In the genomic region with DNA sequence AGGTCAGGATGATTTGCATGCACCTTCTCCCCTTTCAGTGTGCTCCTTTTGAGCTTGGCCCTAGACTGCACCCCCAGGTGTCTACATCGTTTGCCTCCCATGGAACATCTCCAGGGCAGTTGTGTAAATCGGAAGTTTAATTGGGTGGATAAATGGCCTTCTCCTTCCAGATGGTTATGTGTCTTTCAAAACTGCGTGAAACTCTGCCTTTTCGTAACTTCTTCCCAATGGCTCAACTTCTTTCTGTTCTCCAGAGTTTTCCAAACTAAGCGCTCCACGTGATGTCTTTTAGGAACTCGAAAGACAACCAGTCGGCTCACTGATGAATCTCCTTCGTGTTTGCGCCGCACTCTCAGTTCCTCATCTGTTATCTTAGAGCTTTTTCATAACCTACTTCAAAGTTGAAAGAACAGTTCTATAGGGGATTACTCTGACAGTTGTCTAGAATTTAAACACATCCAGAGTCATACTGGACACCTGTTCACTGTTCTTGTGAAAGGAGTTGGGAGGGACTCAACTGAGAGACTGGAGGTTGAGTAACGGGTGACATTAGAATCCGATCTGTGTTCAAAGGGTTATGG, we compare ENCODE assay signal across 9 cellular contexts. TPM values are rescaled to one million over a fixed set of nuclear protein-coding genes. Genes with fewer than 3 reads are reported as not detected.
DNase-seq lines count a peak whose midpoint lies in the region; ATAC-seq and TF ChIP-seq lines count a peak whose summit lies in the region.
"Had no signal": no experiment of that assay in that cellular context is flagged by ENCODE, and none has a peak within 500 bp of the region (broad histone marks: within the 10 kb centered on the region; RNA-seq: fewer than 3 reads in every experiment).

No MANE protein-coding gene starts in this region.

- H3F3A ChIP-seq in PC-9 (ENCODE audit: insufficient read depth, low read depth) (no peaks in the 10 kb centered on the region), smooth muscle cell (ENCODE audit: low read depth) (no peaks in the 10 kb centered on the region)

- H3K4me1 ChIP-seq in PC-9 (replicated peaks; ENCODE audit: insufficient read depth) (no peaks in the 10 kb centered on the region), hepatocyte (ENCODE audit: insufficient read depth) (peaks cover 5% of the 10 kb centered on the region), smooth muscle cell (ENCODE audit: low read depth) (peaks cover 5% of the 10 kb centered on the region)

- H3K4me2 ChIP-seq in PC-9 (peak overlapping the region; percentile 47; the same call in 1 of the 2 replicates), hepatocyte (peak overlapping the region; percentile 99), smooth muscle cell (peak overlapping the region; percentile 91)

- H3K4me3 Mint-ChIP-seq in T-helper 2 cell treated with Interferon-gamma antibody and Interleukin-4, amounts not matched to agents 5 μg/mL and 100 μg/mL, for 36 hours: peak overlapping the region; percentile 65

- POLR2A ChIA-PET in PC-9 (lab: Charles Lee; ENCODE audit: unreplicated experiment): no interaction called here

- H3K9me3 Mint-ChIP-seq in T-helper 2 cell treated with Interferon-gamma antibody and Interleukin-4, amounts not matched to agents 5 μg/mL and 100 μg/mL, for 36 hours: no peaks in the 10 kb centered on the region

- no peaks in the 10 kb centered on the region for H3K9me3 ChIP-seq in PC-9 (ENCODE audit: insufficient read depth, low read depth)
- no peaks in the 10 kb centered on the region for H3K9me3 ChIP-seq in hepatocyte (ENCODE audit: low read depth)
- H3K9me3 ChIP-seq in smooth muscle cell (replicated peaks; ENCODE audit: low read depth): no peaks in the 10 kb centered on the region

- H3K36me3 ChIP-seq in PC-9 (ENCODE audit: low read depth) (no peaks in the 10 kb centered on the region), hepatocyte (replicated peaks; ENCODE audit: insufficient read depth, low read depth) (no peaks in the 10 kb centered on the region), smooth muscle cell (ENCODE audit: low read depth) (no peaks in the 10 kb centered on the region)

- WGBS in hepatocyte (ENCODE audit: low lambda C conversion rate, missing lambda C conversion rate): 34% methylated on average over 13 of the region's 13 CpGs
- WGBS in smooth muscle cell (ENCODE audit: low lambda C conversion rate): 46% methylated on average over 13 of the region's 13 CpGs

- intact Hi-C loops in PC-9 (cut with micrococcal nuclease; ENCODE audit: unreplicated experiment): no loop called here

- TF ChIP-seq CTCF in PC-9 (conservative IDR thresholded peaks at IDR 0.05) (no peak), hepatocyte (IDR thresholded peaks at IDR 0.05; ENCODE audit: poor library complexity) (no peak), smooth muscle cell (IDR thresholded peaks at IDR 0.05; ENCODE audit: borderline replicate concordance, insufficient read depth, poor library complexity, severe bottlenecking) (no peak)

- H3K27ac ChIP-seq in PC-9: no peak overlapping the region
- H3K27ac ChIP-seq in hepatocyte: peak overlapping the region; percentile 47
- H3K27ac ChIP-seq in smooth muscle cell (ENCODE audit: low read depth): no peak overlapping the region

- H3K27me3 Mint-ChIP-seq in T-helper 2 cell treated with Interferon-gamma antibody and Interleukin-4, amounts not matched to agents 5 μg/mL and 100 μg/mL, for 36 hours (ENCODE audit: low read depth): peaks cover 47% of the 10 kb centered on the region

- H3K4me1 Mint-ChIP-seq in T-helper 2 cell treated with Interferon-gamma antibody and Interleukin-4, amounts not matched to agents 5 μg/mL and 100 μg/mL, for 36 hours (ENCODE audit: low read depth): peaks cover 7% of the 10 kb centered on the region

- no peak overlapping the region for H2AFZ ChIP-seq in PC-9
- peak overlapping the region; percentile 92 for H2AFZ ChIP-seq in hepatocyte
- peak overlapping the region; percentile 97 for H2AFZ ChIP-seq in smooth muscle cell (ENCODE audit: low read depth)

- H3K4me3 ChIP-seq in PC-9 (no peak overlapping the region), hepatocyte (peak overlapping the region; percentile 89), smooth muscle cell (peak overlapping the region; percentile 78)

- no peak for DNase-seq in T-helper 2 cell treated with Interferon-gamma antibody and Interleukin-4, amounts not matched to agents 5 μg/mL and 100 μg/mL, for 36 hours (ENCODE audit: low spot score)
- DNase-seq in T-helper 2 cell (no peak), PC-9 (no peak), hepatocyte (ENCODE audit: low spot score) (no peak), smooth muscle cell (lab: John Stamatoyannopoulos, UW; ENCODE audit: unreplicated experiment) (no peak), NCI-H510A (lab: John Stamatoyannopoulos, UW) (no peak)
- DNase-seq in stimulated activated CD4-positive, alpha-beta T cell treated with anti-CD3 and anti-CD28 coated beads, Interleukin-12 subunit alpha, Interleukin-12 subunit beta, amount 100 ng/mL, for 4 hours: no peak
- DNase-seq: NCI-H524 treated with DMSO at 0.1 percent for 48 hours had no signal

- H3K9me2 ChIP-seq in PC-9 (ENCODE audit: insufficient read depth): no peaks in the 10 kb centered on the region
- H3K9me2 ChIP-seq in hepatocyte (replicated peaks; ENCODE audit: insufficient read depth): no peaks in the 10 kb centered on the region

- H3K27me3 ChIP-seq in PC-9 (ENCODE audit: insufficient read depth, low read depth): peaks cover 6% of the 10 kb centered on the region; the same call in 1 of the 2 replicates
- no peaks in the 10 kb centered on the region for H3K27me3 ChIP-seq in hepatocyte
- H3K27me3 ChIP-seq in smooth muscle cell (ENCODE audit: low read depth): peaks cover 6% of the 10 kb centered on the region

- H3K9ac ChIP-seq in smooth muscle cell (ENCODE audit: low read depth): no peak overlapping the region

- CTCF ChIA-PET in PC-9 (lab: Charles Lee): no interaction called here

- H3K27ac Mint-ChIP-seq in T-helper 2 cell treated with Interferon-gamma antibody and Interleukin-4, amounts not matched to agents 5 μg/mL and 100 μg/mL, for 36 hours: no peak overlapping the region

- H4K20me1 ChIP-seq in PC-9 (ENCODE audit: insufficient read depth): no peaks in the 10 kb centered on the region
- H4K20me1 ChIP-seq in hepatocyte (ENCODE audit: insufficient read depth, poor library complexity, severe bottlenecking): no peaks in the 10 kb centered on the region
- no peaks in the 10 kb centered on the region for H4K20me1 ChIP-seq in smooth muscle cell (ENCODE audit: low read depth)

- H3K36me3 Mint-ChIP-seq in T-helper 2 cell treated with Interferon-gamma antibody and Interleukin-4, amounts not matched to agents 5 μg/mL and 100 μg/mL, for 36 hours (ENCODE audit: low read depth): peaks cover 1% of the 10 kb centered on the region

- BruUV-seq in PC-9 (replicated peaks; lab: Mats Ljungman, UMichigan): no TSS peak

- H3K79me2 ChIP-seq in PC-9 (ENCODE audit: low read depth) (no peaks in the 10 kb centered on the region), hepatocyte (peaks cover 22% of the 10 kb centered on the region), smooth muscle cell (ENCODE audit: low read depth) (peaks cover 30% of the 10 kb centered on the region)

- ATAC-seq in HG02763 (IDR thresholded peaks at IDR 0.05; ENCODE audit: unreplicated experiment): no peak

RNA-seq across cellular contexts. Expression of a gene that starts 1.8 kb away (rescaled TPM):
- total RNA-seq in PC-9 (2021) (not detected in 2 replicates), hepatocyte (5.0 and 10.5 TPM in 2 replicates), smooth muscle cell (4.9 and 10.4 TPM in 2 replicates)
- polyA plus RNA-seq in hepatocyte (1.8 and 2.2 TPM in 2 replicates), smooth muscle cell (4.5 and 6.3 TPM in 2 replicates)

Comparison
In these comparisons a context has a peak if more than half of its experiments do, and no peak if none do; other contexts are left out.
1. H3K4me2 ChIP-seq: peak in every context shown above with its lines; median percentile 99 in hepatocyte; 91 in smooth muscle cell; 47 in PC-9.